In genomic region chr6:51855310-51856082, GRCh38 we compare ENCODE assay signal across 8 cellular contexts.
DNase-seq lines count a peak whose midpoint lies in the region; ATAC-seq, FAIRE-seq and TF ChIP-seq lines count a peak whose summit lies in the region.

No MANE protein-coding gene starts in this region.

- DNase-seq in Calu3 (peak; percentile 39), HK-2 (ENCODE audit: unreplicated experiment) (peak; percentile 9), NOMO-1 (lab: John Stamatoyannopoulos, UW; ENCODE audit: unreplicated experiment in 2 of 2) (peak; percentile 43 to 75), bronchial epithelial cell (ENCODE audit: low read depth) (peak; percentile 70), lung microvascular endothelial cell (ENCODE audit: low read depth in 2 of 2) (peak; percentile 65 to 77)
- DNase-seq in NK-92 treated with Interleukin-12 subunit alpha and Interleukin-12 subunit beta, amount 100 ng/mL, for 24 hours (lab: John Stamatoyannopoulos, UW): no peak

- H3K27me3 Mint-ChIP-seq in Calu3 (ENCODE audit: unreplicated experiment): no peaks in the 10 kb centered on the region

- peaks cover 2% of the 10 kb centered on the region for H3K27me3 ChIP-seq in bronchial epithelial cell (ENCODE audit: control insufficient read depth, insufficient read depth, low read length)

- FAIRE-seq in bronchial epithelial cell (lab: Jason Lieb, UNC): no peak

- CTCF ChIA-PET in Calu3 (lab: Charles Lee): no interaction called here

- H3K36me3 ChIP-seq in bronchial epithelial cell (ENCODE audit: control insufficient read depth, insufficient read depth, low read length): no peaks in the 10 kb centered on the region

- no peak overlapping the region for H3K4me3 Mint-ChIP-seq in Calu3 (ENCODE audit: low read depth, unreplicated experiment)

- peaks cover 3% of the 10 kb centered on the region for H3K9me3 Mint-ChIP-seq in Calu3 (ENCODE audit: low read depth, unreplicated experiment)

- peaks cover 10% of the 10 kb centered on the region for H3K36me3 Mint-ChIP-seq in Calu3 (ENCODE audit: insufficient read depth, unreplicated experiment)

- H3K27ac Mint-ChIP-seq in Calu3 (ENCODE audit: unreplicated experiment): no peak overlapping the region

- ATAC-seq in GM18861 (IDR thresholded peaks at IDR 0.05; ENCODE audit: unreplicated experiment) (peak; percentile 80), GM21528 (IDR thresholded peaks at IDR 0.05; ENCODE audit: low FRiP score, unreplicated experiment) (no peak)

- intact Hi-C loops in Calu3 (cut with micrococcal nuclease; ENCODE audit: unreplicated experiment): loop anchor here (1.0 to 10.0 kb wide), 3 partner anchors 104 to 1041 kb away; partner anchors contain the start of gene TFAP2B

- H3K4me3 ChIP-seq in bronchial epithelial cell (ENCODE audit: low read depth, low read length): no peak overlapping the region

- peaks cover 8% of the 10 kb centered on the region for H3K4me1 Mint-ChIP-seq in Calu3 (ENCODE audit: low read depth, unreplicated experiment)

- BruUV-seq in Calu3 (replicated peaks; lab: Mats Ljungman, UMichigan): no TSS peak

- TF ChIP-seq CTCF in Calu3 (IDR thresholded peaks at IDR 0.05; ENCODE audit: unreplicated experiment): peak; percentile 67
- TF ChIP-seq CTCF in bronchial epithelial cell (IDR thresholded peaks at IDR 0.05; ENCODE audit: insufficient read depth, low read length, severe bottlenecking): peak; percentile 57
